ENCODE assay signal across 9 cellular contexts in genomic region chr9:3397726-3398125, GRCh38.
DNase-seq lines count a peak whose midpoint lies in the region; ATAC-seq and TF ChIP-seq lines count a peak whose summit lies in the region.
"Had no signal": no experiment of that assay in that cellular context is flagged by ENCODE, and none has a peak within 500 bp of the region (broad histone marks: within the 10 kb centered on the region; RNA-seq: fewer than 3 reads in every experiment).

No MANE protein-coding gene starts in this region.

- no peaks in the 10 kb centered on the region for H3K27me3 ChIP-seq in CD8-positive, alpha-beta T cell (ENCODE audit: insufficient read depth, low read length)

- H3K27ac ChIP-seq in CD8-positive, alpha-beta T cell (ENCODE audit: low read depth, low read length) = no peak overlapping the region
- H3K27ac ChIP-seq: parathyroid adenoma had no signal

- no peak for ATAC-seq in CD8-positive, alpha-beta T cell
- ATAC-seq in GM19372 (IDR thresholded peaks at IDR 0.05; ENCODE audit: low read depth, unreplicated experiment) (peak; percentile 25), HG03159 (IDR thresholded peaks at IDR 0.05; ENCODE audit: unreplicated experiment) (peak; percentile 42), GM18873 (IDR thresholded peaks at IDR 0.05; ENCODE audit: low FRiP score, unreplicated experiment) (no peak), HG03108 (IDR thresholded peaks at IDR 0.05; ENCODE audit: unreplicated experiment) (no peak)
- peak in 1 of 2 donors; percentile 22 for ATAC-seq in activated naive CD4-positive, alpha-beta T cell treated with anti-CD3 and anti-CD28 coated beads, Interleukin-2, amount 50 U/mL, for 72 hours

- no peak for DNase-seq in CD8-positive, alpha-beta T cell
- no peak for DNase-seq in activated naive CD4-positive, alpha-beta T cell treated with anti-CD3 and anti-CD28 coated beads, Interleukin-2, amount 50 U/mL, for 72 hours (ENCODE audit: low spot score in 2 of 2)
- DNase-seq in NCI-H1105 (lab: John Stamatoyannopoulos, UW) = no peak
- DNase-seq in GM10266 (ENCODE audit: extremely low spot score) = no peak

- H3K9me3 Mint-ChIP-seq in CD8-positive, alpha-beta T cell = no peaks in the 10 kb centered on the region
- peaks cover 4 to 6% of the 10 kb centered on the region in 2 donors for H3K9me3 Mint-ChIP-seq in activated naive CD4-positive, alpha-beta T cell treated with anti-CD3 and anti-CD28 coated beads, Interleukin-2, amount 50 U/mL, for 72 hours

- intact Hi-C loops in CD8-positive, alpha-beta T cell (cut with DNase I, micrococcal nuclease) = loop anchor here in 1 of 2 experiments (10.0 kb wide), 1 partner anchor 77 kb away; no protein-coding TSS in a partner anchor

- POLR2A ChIA-PET in CD8-positive, alpha-beta T cell (lab: Charles Lee) = no interaction called here

- no peak for TF ChIP-seq CTCF in CD8-positive, alpha-beta T cell (IDR thresholded peaks at IDR 0.05)
- no peak for TF ChIP-seq CTCF in GM10266 (IDR thresholded peaks at IDR 0.05; ENCODE audit: control insufficient read depth, insufficient read depth, low read depth, missing control alignments)

- CTCF ChIA-PET in CD8-positive, alpha-beta T cell (lab: Charles Lee) = no interaction called here

- peaks cover 8% of the 10 kb centered on the region for H3K36me3 ChIP-seq in CD8-positive, alpha-beta T cell (ENCODE audit: insufficient read depth, low read length)

- no peaks in the 10 kb centered on the region for H3K27me3 Mint-ChIP-seq in CD8-positive, alpha-beta T cell (ENCODE audit: low read depth)

- peak overlapping the region; percentile 73 for H3K4me3 Mint-ChIP-seq in CD8-positive, alpha-beta T cell

- H3K27ac Mint-ChIP-seq in CD8-positive, alpha-beta T cell = peak overlapping the region; percentile 95
- peak overlapping the region; percentile 89 for H3K27ac Mint-ChIP-seq in activated naive CD4-positive, alpha-beta T cell treated with anti-CD3 and anti-CD28 coated beads, Interleukin-2, amount 50 U/mL, for 72 hours

- H3K4me1 ChIP-seq in CD8-positive, alpha-beta T cell (ENCODE audit: insufficient read depth, low read length) = peaks cover 12% of the 10 kb centered on the region
- H3K4me1 ChIP-seq: parathyroid adenoma had no signal

- H3K4me1 Mint-ChIP-seq in CD8-positive, alpha-beta T cell (ENCODE audit: low read depth) = peaks cover 24% of the 10 kb centered on the region

- peaks cover 25% of the 10 kb centered on the region for H3K36me3 Mint-ChIP-seq in CD8-positive, alpha-beta T cell
- H3K36me3 Mint-ChIP-seq in activated naive CD4-positive, alpha-beta T cell treated with anti-CD3 and anti-CD28 coated beads, Interleukin-2, amount 50 U/mL, for 72 hours = peaks cover 19% of the 10 kb centered on the region in 2 donors

- no peaks in the 10 kb centered on the region for H3K9me3 ChIP-seq in CD8-positive, alpha-beta T cell (ENCODE audit: low read length)

- H3K4me3 ChIP-seq in CD8-positive, alpha-beta T cell (ENCODE audit: low read depth, low read length) = peak overlapping the region; percentile 20

Comparison
In these comparisons a context has a peak if more than half of its experiments do, and no peak if none do; other contexts are left out.
1. ATAC-seq: peak in GM19372 (single experiment) and HG03159 (single experiment); none in CD8-positive, alpha-beta T cell (single experiment), GM18873 (single experiment) and HG03108 (single experiment).